Comparison of ENCODE assay signal across 17 cellular contexts in the genomic region with DNA sequence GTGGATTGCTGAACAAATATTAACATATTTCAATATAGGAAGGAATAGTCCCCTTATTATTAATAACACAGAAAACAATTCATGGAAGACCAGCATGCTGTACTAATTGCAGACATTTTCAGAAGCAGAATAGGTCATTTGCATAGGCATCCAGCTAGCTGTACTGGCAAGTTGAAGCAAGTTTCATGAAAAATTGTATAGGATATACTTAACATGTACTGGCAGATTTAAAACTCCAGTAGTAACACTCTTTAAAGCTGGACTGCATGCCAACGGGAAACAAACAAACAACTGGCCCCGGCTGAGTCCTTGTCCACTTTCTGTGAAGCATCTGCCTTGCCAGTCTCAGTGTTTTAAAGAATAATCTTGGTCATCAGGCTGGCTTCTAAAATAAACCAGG.
A peak's percentile ranks its signal among the peaks of the same experiment; 100 is the strongest.
DNase-seq lines count a peak whose midpoint lies in the region; ATAC-seq, FAIRE-seq and TF ChIP-seq lines count a peak whose summit lies in the region.
"Had no signal": no experiment of that assay in that cellular context is flagged by ENCODE, and none has a peak within 500 bp of the region (broad histone marks: within the 10 kb centered on the region; RNA-seq: fewer than 3 reads in every experiment).

No MANE protein-coding gene starts in this region.

- peak overlapping the region; percentile 49 to 74 for H3K4me3 Mint-ChIP-seq in activated T-cell treated with anti-CD3 and anti-CD28 coated beads, Interleukin-2, amount 50 U/mL, for 72 hours
- H3K4me3 Mint-ChIP-seq in stimulated activated effector memory CD8-positive, alpha-beta T cell treated with anti-CD3 and anti-CD28 coated beads, Interleukin-12 subunit alpha, Interleukin-12 subunit beta, amount 100 ng/mL, for 72 hours: peak overlapping the region; percentile 29
- H3K4me3 Mint-ChIP-seq: CD8-positive, alpha-beta T cell had no signal

- H3K36me3 Mint-ChIP-seq in activated T-cell treated with anti-CD3 and anti-CD28 coated beads, Interleukin-2, amount 50 U/mL, for 72 hours (ENCODE audit: insufficient read depth in 2 of 2): peaks cover 0 to 2% of the 10 kb centered on the region in 2 donors
- no peaks in the 10 kb centered on the region for H3K36me3 Mint-ChIP-seq in stimulated activated effector memory CD8-positive, alpha-beta T cell treated with anti-CD3 and anti-CD28 coated beads, Interleukin-12 subunit alpha, Interleukin-12 subunit beta, amount 100 ng/mL, for 72 hours
- H3K36me3 Mint-ChIP-seq: CD8-positive, alpha-beta T cell had no signal

- FAIRE-seq in bronchial epithelial cell (lab: Jason Lieb, UNC): no peak
- FAIRE-seq: D721Med, H1 had no signal

- H3K4me3 ChIP-seq in bronchial epithelial cell (ENCODE audit: low read depth, low read length): no peak overlapping the region

- H3K27me3 ChIP-seq in bronchial epithelial cell (ENCODE audit: control insufficient read depth, insufficient read depth, low read length): no peaks in the 10 kb centered on the region

- no peaks in the 10 kb centered on the region for H3K36me3 ChIP-seq in bronchial epithelial cell (ENCODE audit: control insufficient read depth, insufficient read depth, low read length)

- DNase-seq in activated T-cell treated with anti-CD3 and anti-CD28 coated beads, Interleukin-2, amount 50 U/mL, for 72 hours: no peak
- DNase-seq in activated T-cell treated with anti-CD3 and anti-CD28 coated beads for 4 hours (no peak), NCI-H526 (lab: John Stamatoyannopoulos, UW) (peak; percentile 48 to 68), bronchial epithelial cell (ENCODE audit: low read depth) (peak; percentile 90), NCI-H345 (lab: John Stamatoyannopoulos, UW) (no peak), retina (no peak)
- no peak for DNase-seq in stimulated activated effector memory CD8-positive, alpha-beta T cell treated with anti-CD3 and anti-CD28 coated beads, Interleukin-12 subunit alpha, Interleukin-12 subunit beta, amount 100 ng/mL, for 72 hours (ENCODE audit: low spot score in 2 of 2)
- DNase-seq: CD8-positive, alpha-beta T cell; DMS79; Kasumi-1; NCI-H187 treated with DMSO at 0.1 percent for 48 hours; NCI-H446; NCI-H748 treated with DMSO at 0.1 percent for 48 hours; PC-3 had no signal

- H3K9me3 Mint-ChIP-seq in activated T-cell treated with anti-CD3 and anti-CD28 coated beads, Interleukin-2, amount 50 U/mL, for 72 hours: no peaks in the 10 kb centered on the region
- no peaks in the 10 kb centered on the region for H3K9me3 Mint-ChIP-seq in stimulated activated effector memory CD8-positive, alpha-beta T cell treated with anti-CD3 and anti-CD28 coated beads, Interleukin-12 subunit alpha, Interleukin-12 subunit beta, amount 100 ng/mL, for 72 hours
- H3K9me3 Mint-ChIP-seq: CD8-positive, alpha-beta T cell had no signal

- no peak for TF ChIP-seq CTCF in bronchial epithelial cell (IDR thresholded peaks at IDR 0.05; ENCODE audit: insufficient read depth, low read length, severe bottlenecking)

- no peak for ATAC-seq in activated T-cell treated with anti-CD3 and anti-CD28 coated beads, Interleukin-2, amount 50 U/mL, for 72 hours (replicated peaks in 1 of 2)
- ATAC-seq in stimulated activated effector memory CD8-positive, alpha-beta T cell treated with anti-CD3 and anti-CD28 coated beads, Interleukin-12 subunit alpha, Interleukin-12 subunit beta, amount 100 ng/mL, for 72 hours: no peak
- no peak for ATAC-seq in GM18907 (IDR thresholded peaks at IDR 0.05; ENCODE audit: unreplicated experiment)
- ATAC-seq: CD8-positive, alpha-beta T cell; PC-3 had no signal

- peak overlapping the region; percentile 72 for H3K27ac Mint-ChIP-seq in activated T-cell treated with anti-CD3 and anti-CD28 coated beads, Interleukin-2, amount 50 U/mL, for 72 hours
- peak overlapping the region; percentile 26 for H3K27ac Mint-ChIP-seq in stimulated activated effector memory CD8-positive, alpha-beta T cell treated with anti-CD3 and anti-CD28 coated beads, Interleukin-12 subunit alpha, Interleukin-12 subunit beta, amount 100 ng/mL, for 72 hours

- no peaks in the 10 kb centered on the region for H3K27me3 Mint-ChIP-seq in activated T-cell treated with anti-CD3 and anti-CD28 coated beads, Interleukin-2, amount 50 U/mL, for 72 hours (ENCODE audit: low read depth)

- peaks cover 50% of the 10 kb centered on the region for H3K4me1 Mint-ChIP-seq in activated T-cell treated with anti-CD3 and anti-CD28 coated beads, Interleukin-2, amount 50 U/mL, for 72 hours (ENCODE audit: low read depth)
- peaks cover 30% of the 10 kb centered on the region for H3K4me1 Mint-ChIP-seq in stimulated activated effector memory CD8-positive, alpha-beta T cell treated with anti-CD3 and anti-CD28 coated beads, Interleukin-12 subunit alpha, Interleukin-12 subunit beta, amount 100 ng/mL, for 72 hours

Comparison
In these comparisons a context has a peak if more than half of its experiments do, and no peak if none do; other contexts are left out.
1. DNase-seq: peak in NCI-H526 (2 of 2) and bronchial epithelial cell (single experiment); none in activated T-cell treated with anti-CD3 and anti-CD28 coated beads, Interleukin-2, amount 50 U/mL, for 72 hours (0 of 2), activated T-cell treated with anti-CD3 and anti-CD28 coated beads for 4 hours (single experiment), stimulated activated effector memory CD8-positive, alpha-beta T cell treated with anti-CD3 and anti-CD28 coated beads, Interleukin-12 subunit alpha, Interleukin-12 subunit beta, amount 100 ng/mL, for 72 hours (0 of 2), NCI-H345 (single experiment) and retina (single experiment).